ENCODE assay signal across 15 cellular contexts in genomic region chr16:78563905-78564304, GRCh38.
DNase-seq lines count a peak whose midpoint lies in the region; ATAC-seq lines count a peak whose summit lies in the region.
"Had no signal": no experiment of that assay in that cellular context is flagged by ENCODE, and none has a peak within 500 bp of the region (broad histone marks: within the 10 kb centered on the region; RNA-seq: fewer than 3 reads in every experiment).

No MANE protein-coding gene starts in this region.

- ATAC-seq in activated CD8-positive, alpha-beta T cell treated with anti-CD3 and anti-CD28 coated beads, Interleukin-2, amount 10 ng/mL, durations not matched to agents 7 days and 5 days: no peak
- no peak for ATAC-seq in T-cell (replicated peaks in 1 of 4)
- ATAC-seq in GM18907 (IDR thresholded peaks at IDR 0.05; ENCODE audit: unreplicated experiment): no peak
- ATAC-seq: sciatic nerve had no signal

- DNase-seq in DMS79 treated with DMSO at 0.1 percent for 48 hours (lab: John Stamatoyannopoulos, UW) (peak; percentile 85), NCI-H1436 (lab: John Stamatoyannopoulos, UW) (peak; percentile 43), RPMI8226 (peak; percentile 77), myocyte (ENCODE audit: low read depth) (peak; percentile 48), T-cell (no peak)
- DNase-seq in activated CD8-positive, alpha-beta T cell treated with anti-CD3 and anti-CD28 coated beads, Interleukin-2, amount 10 ng/mL, durations not matched to agents 7 days and 5 days: no peak
- DNase-seq: activated CD4-positive, alpha-beta T cell treated with anti-CD3 and anti-CD28 coated beads, Interleukin-2, amount 10 ng/mL, durations not matched to agents 24 days and 14 days; activated T-cell treated with anti-CD3 and anti-CD28 coated beads, Interleukin-2, amount 50 U/mL, for 48 hours; GF-D8; left ventricle myocardium inferior; stimulated activated naive CD4-positive, alpha-beta T cell treated with Interleukin-2 at 50 U/mL for 16 hours had no signal

- POLR2A ChIA-PET in activated CD8-positive, alpha-beta T cell treated with anti-CD3 and anti-CD28 coated beads, Interleukin-2, amount 10 ng/mL, durations not matched to agents 7 days and 5 days (lab: Charles Lee): no interaction called here
- POLR2A ChIA-PET in T-cell (lab: Charles Lee): interaction anchor here in 1 of 2 donors (0.6 kb wide), 1 partner anchor 154 kb away, joined by 4 read pairs; no protein-coding TSS in a partner anchor

- no peaks in the 10 kb centered on the region for H3K27me3 Mint-ChIP-seq in activated CD8-positive, alpha-beta T cell treated with anti-CD3 and anti-CD28 coated beads, Interleukin-2, amount 10 ng/mL, durations not matched to agents 7 days and 5 days (ENCODE audit: low read depth)
- H3K27me3 Mint-ChIP-seq in T-cell: no peaks in the 10 kb centered on the region
- H3K27me3 Mint-ChIP-seq: activated CD4-positive, alpha-beta T cell treated with anti-CD3 and anti-CD28 coated beads, Interleukin-2, amount 10 ng/mL, durations not matched to agents 24 days and 14 days had no signal

- CTCF ChIA-PET in activated CD8-positive, alpha-beta T cell treated with anti-CD3 and anti-CD28 coated beads, Interleukin-2, amount 10 ng/mL, durations not matched to agents 7 days and 5 days (lab: Charles Lee): no interaction called here
- CTCF ChIA-PET in T-cell (lab: Charles Lee): no interaction called here

- H3K4me1 Mint-ChIP-seq in activated CD8-positive, alpha-beta T cell treated with anti-CD3 and anti-CD28 coated beads, Interleukin-2, amount 10 ng/mL, durations not matched to agents 7 days and 5 days (ENCODE audit: low read depth): peaks cover 8% of the 10 kb centered on the region
- H3K4me1 Mint-ChIP-seq in T-cell: peaks cover 12 to 16% (median 12%) of the 10 kb centered on the region in 3 donors

- no peaks in the 10 kb centered on the region for H3K9me3 Mint-ChIP-seq in activated CD8-positive, alpha-beta T cell treated with anti-CD3 and anti-CD28 coated beads, Interleukin-2, amount 10 ng/mL, durations not matched to agents 7 days and 5 days (ENCODE audit: insufficient read depth)
- H3K9me3 Mint-ChIP-seq in T-cell: peaks cover 0 to 10% (median 0%) of the 10 kb centered on the region in 3 donors
- H3K9me3 Mint-ChIP-seq: activated CD4-positive, alpha-beta T cell treated with anti-CD3 and anti-CD28 coated beads, Interleukin-2, amount 10 ng/mL, durations not matched to agents 24 days and 14 days had no signal

- no peak overlapping the region for H3K27ac Mint-ChIP-seq in activated CD8-positive, alpha-beta T cell treated with anti-CD3 and anti-CD28 coated beads, Interleukin-2, amount 10 ng/mL, durations not matched to agents 7 days and 5 days
- H3K27ac Mint-ChIP-seq in T-cell: no peak overlapping the region
- H3K27ac Mint-ChIP-seq: activated CD4-positive, alpha-beta T cell treated with anti-CD3 and anti-CD28 coated beads, Interleukin-2, amount 10 ng/mL, durations not matched to agents 24 days and 14 days; CD14-positive monocyte had no signal

- H3K36me3 Mint-ChIP-seq in activated CD8-positive, alpha-beta T cell treated with anti-CD3 and anti-CD28 coated beads, Interleukin-2, amount 10 ng/mL, durations not matched to agents 7 days and 5 days (ENCODE audit: low read depth): no peaks in the 10 kb centered on the region
- peaks cover 9% of the 10 kb centered on the region for H3K36me3 Mint-ChIP-seq in T-cell
- H3K36me3 Mint-ChIP-seq: CD14-positive monocyte had no signal

- H3K4me3 Mint-ChIP-seq in activated CD8-positive, alpha-beta T cell treated with anti-CD3 and anti-CD28 coated beads, Interleukin-2, amount 10 ng/mL, durations not matched to agents 7 days and 5 days: no peak overlapping the region
- H3K4me3 Mint-ChIP-seq in T-cell: no peak overlapping the region
- H3K4me3 Mint-ChIP-seq: activated CD4-positive, alpha-beta T cell treated with anti-CD3 and anti-CD28 coated beads, Interleukin-2, amount 10 ng/mL, durations not matched to agents 24 days and 14 days; CD14-positive monocyte; nephron had no signal

Comparison
In these comparisons a context has a peak if more than half of its experiments do, and no peak if none do; other contexts are left out.
1. DNase-seq: peak in DMS79 treated with DMSO at 0.1 percent for 48 hours (single experiment), NCI-H1436 (single experiment), RPMI8226 (single experiment) and myocyte (single experiment); none in activated CD8-positive, alpha-beta T cell treated with anti-CD3 and anti-CD28 coated beads, Interleukin-2, amount 10 ng/mL, durations not matched to agents 7 days and 5 days (single experiment) and T-cell (0 of 34).